ENCODE assay signal across 15 cellular contexts in genomic region chr7:47394216-47394615, GRCh38.
DNase-seq lines count a peak whose midpoint lies in the region; ATAC-seq and TF ChIP-seq lines count a peak whose summit lies in the region.
"Had no signal": no experiment of that assay in that cellular context is flagged by ENCODE, and none has a peak within 500 bp of the region (broad histone marks: within the 10 kb centered on the region; RNA-seq: fewer than 3 reads in every experiment).

No MANE protein-coding gene starts in this region.

- 77 to 93% (median 83%) methylated on average over 6 of the region's 6 CpGs for WGBS in stomach, 5 donors

- CTCF ChIA-PET in Caco-2 (lab: Charles Lee) = no interaction called here
- CTCF ChIA-PET in activated CD8-positive, alpha-beta T cell treated with anti-CD3 and anti-CD28 coated beads, Interleukin-2, amount 10 ng/mL, durations not matched to agents 7 days and 5 days (lab: Charles Lee) = no interaction called here

- intact Hi-C loops in Caco-2 (cut with micrococcal nuclease; ENCODE audit: unreplicated experiment) (no loop called here), stomach (cut with DNase I; ENCODE audit: low total_unique reads) (no loop called here)

- H3K27ac Mint-ChIP-seq in Caco-2 (ENCODE audit: unreplicated experiment) = peak overlapping the region; percentile 13
- H3K27ac Mint-ChIP-seq in chondrocyte (ENCODE audit: unreplicated experiment) = peak overlapping the region; percentile 22
- H3K27ac Mint-ChIP-seq in activated CD8-positive, alpha-beta T cell treated with anti-CD3 and anti-CD28 coated beads, Interleukin-2, amount 10 ng/mL, durations not matched to agents 7 days and 5 days = no peak overlapping the region

- H3K4me3 Mint-ChIP-seq in Caco-2 (ENCODE audit: unreplicated experiment) (no peak overlapping the region), chondrocyte (ENCODE audit: unreplicated experiment) (no peak overlapping the region)
- no peak overlapping the region for H3K4me3 Mint-ChIP-seq in activated CD8-positive, alpha-beta T cell treated with anti-CD3 and anti-CD28 coated beads, Interleukin-2, amount 10 ng/mL, durations not matched to agents 7 days and 5 days
- H3K4me3 Mint-ChIP-seq: CD4-positive, alpha-beta memory T cell had no signal

- BruUV-seq in Caco-2 (replicated peaks; lab: Mats Ljungman, UMichigan) = no TSS peak

- POLR2A ChIA-PET in Caco-2 (lab: Charles Lee) = no interaction called here
- POLR2A ChIA-PET in activated CD8-positive, alpha-beta T cell treated with anti-CD3 and anti-CD28 coated beads, Interleukin-2, amount 10 ng/mL, durations not matched to agents 7 days and 5 days (lab: Charles Lee) = no interaction called here

- no peak for TF ChIP-seq EP300 in stomach (IDR thresholded peaks at IDR 0.05)

- no peaks in the 10 kb centered on the region for H3K27me3 ChIP-seq in Caco-2 (replicated peaks; ENCODE audit: control insufficient read depth, insufficient read depth, low read length)
- no peaks in the 10 kb centered on the region for H3K27me3 ChIP-seq in stomach

- no peak overlapping the region for H3K4me3 ChIP-seq in Caco-2 (ENCODE audit: low read depth, low read length)
- no peak overlapping the region for H3K4me3 ChIP-seq in stomach
- H3K4me3 ChIP-seq: GM23248 had no signal

- H3K4me1 Mint-ChIP-seq in Caco-2 (ENCODE audit: low read depth, unreplicated experiment) (peaks cover 14% of the 10 kb centered on the region), chondrocyte (ENCODE audit: low read depth) (peaks cover 5% of the 10 kb centered on the region)
- H3K4me1 Mint-ChIP-seq in activated CD8-positive, alpha-beta T cell treated with anti-CD3 and anti-CD28 coated beads, Interleukin-2, amount 10 ng/mL, durations not matched to agents 7 days and 5 days (ENCODE audit: low read depth) = no peaks in the 10 kb centered on the region
- H3K4me1 Mint-ChIP-seq: CD4-positive, alpha-beta memory T cell had no signal

- no peak for ATAC-seq in activated CD8-positive, alpha-beta T cell treated with anti-CD3 and anti-CD28 coated beads, Interleukin-2, amount 10 ng/mL, durations not matched to agents 7 days and 5 days
- ATAC-seq in GM18868 (IDR thresholded peaks at IDR 0.05; ENCODE audit: unreplicated experiment) = no peak

- no peaks in the 10 kb centered on the region for H3K9me3 ChIP-seq in Caco-2
- H3K9me3 ChIP-seq in stomach = no peaks in the 10 kb centered on the region

- TF ChIP-seq CTCF in Caco-2 (IDR thresholded peaks at IDR 0.05; ENCODE audit: insufficient read depth in 1 of 2, low read depth in 1 of 2, low read length in 1 of 2, severe bottlenecking in 1 of 2, unreplicated experiment in 1 of 2) (no peak), chondrocyte (IDR thresholded peaks at IDR 0.05) (no peak), stomach (IDR thresholded peaks at IDR 0.05) (no peak)

- peak in 1 of 2 experiments; percentile 9 for DNase-seq in Caco-2
- DNase-seq in chondrocyte (ENCODE audit: low spot score) = no peak
- DNase-seq in mesenteric fat pad (ENCODE audit: low spot score) = peak; percentile 69
- DNase-seq in stomach = peak; percentile 20
- DNase-seq in activated CD8-positive, alpha-beta T cell treated with anti-CD3 and anti-CD28 coated beads, Interleukin-2, amount 10 ng/mL, durations not matched to agents 7 days and 5 days = no peak
- DNase-seq in stimulated activated CD4-positive, alpha-beta T cell treated with anti-CD3 and anti-CD28 coated beads, Interleukin-4, amount 100 ng/mL, for 4 hours = no peak
- DNase-seq: C1 segment of cervical spinal cord; CD4-positive, alpha-beta memory T cell; COR-L47; DMS153; DND-41; GM23248; H7; HCEC 1CT had no signal

- H3K36me3 ChIP-seq in Caco-2 (ENCODE audit: control insufficient read depth, insufficient read depth, low read length) (peaks cover 7% of the 10 kb centered on the region), stomach (peaks cover 33 to 79% (median 68%) of the 10 kb centered on the region in 4 donors)

- no peaks in the 10 kb centered on the region for H3K27me3 Mint-ChIP-seq in Caco-2 (ENCODE audit: insufficient read depth, unreplicated experiment)
- no peaks in the 10 kb centered on the region for H3K27me3 Mint-ChIP-seq in chondrocyte (ENCODE audit: low read depth)
- no peaks in the 10 kb centered on the region for H3K27me3 Mint-ChIP-seq in activated CD8-positive, alpha-beta T cell treated with anti-CD3 and anti-CD28 coated beads, Interleukin-2, amount 10 ng/mL, durations not matched to agents 7 days and 5 days (ENCODE audit: low read depth)

- H3K4me1 ChIP-seq in Caco-2 (no peaks in the 10 kb centered on the region), stomach (peaks cover 12 to 32% (median 21%) of the 10 kb centered on the region in 4 donors)

- H3K9me3 Mint-ChIP-seq in Caco-2 (ENCODE audit: unreplicated experiment) (no peaks in the 10 kb centered on the region), chondrocyte (ENCODE audit: low read depth) (no peaks in the 10 kb centered on the region)
- no peaks in the 10 kb centered on the region for H3K9me3 Mint-ChIP-seq in activated CD8-positive, alpha-beta T cell treated with anti-CD3 and anti-CD28 coated beads, Interleukin-2, amount 10 ng/mL, durations not matched to agents 7 days and 5 days (ENCODE audit: insufficient read depth)

- H3K27ac ChIP-seq in stomach = no peak overlapping the region
- H3K27ac ChIP-seq: GM23248 had no signal

- peaks cover 100% of the 10 kb centered on the region for H3K36me3 Mint-ChIP-seq in Caco-2 (ENCODE audit: insufficient read depth, unreplicated experiment)
- H3K36me3 Mint-ChIP-seq in chondrocyte (ENCODE audit: low read depth) = peaks cover 72% of the 10 kb centered on the region
- H3K36me3 Mint-ChIP-seq in activated CD8-positive, alpha-beta T cell treated with anti-CD3 and anti-CD28 coated beads, Interleukin-2, amount 10 ng/mL, durations not matched to agents 7 days and 5 days (ENCODE audit: low read depth) = no peaks in the 10 kb centered on the region
- H3K36me3 Mint-ChIP-seq: CD4-positive, alpha-beta memory T cell had no signal

- TF ChIP-seq POLR2A in stomach (IDR thresholded peaks at IDR 0.05) = no peak

Comparison
In these comparisons a context has a peak if more than half of its experiments do, and no peak if none do; other contexts are left out.
1. DNase-seq: peak in mesenteric fat pad (single experiment) and stomach (single experiment); none in chondrocyte (single experiment), activated CD8-positive, alpha-beta T cell treated with anti-CD3 and anti-CD28 coated beads, Interleukin-2, amount 10 ng/mL, durations not matched to agents 7 days and 5 days (single experiment) and stimulated activated CD4-positive, alpha-beta T cell treated with anti-CD3 and anti-CD28 coated beads, Interleukin-4, amount 100 ng/mL, for 4 hours (0 of 2).